ENCODE assay signal across 1 cellular context in the genomic region with DNA sequence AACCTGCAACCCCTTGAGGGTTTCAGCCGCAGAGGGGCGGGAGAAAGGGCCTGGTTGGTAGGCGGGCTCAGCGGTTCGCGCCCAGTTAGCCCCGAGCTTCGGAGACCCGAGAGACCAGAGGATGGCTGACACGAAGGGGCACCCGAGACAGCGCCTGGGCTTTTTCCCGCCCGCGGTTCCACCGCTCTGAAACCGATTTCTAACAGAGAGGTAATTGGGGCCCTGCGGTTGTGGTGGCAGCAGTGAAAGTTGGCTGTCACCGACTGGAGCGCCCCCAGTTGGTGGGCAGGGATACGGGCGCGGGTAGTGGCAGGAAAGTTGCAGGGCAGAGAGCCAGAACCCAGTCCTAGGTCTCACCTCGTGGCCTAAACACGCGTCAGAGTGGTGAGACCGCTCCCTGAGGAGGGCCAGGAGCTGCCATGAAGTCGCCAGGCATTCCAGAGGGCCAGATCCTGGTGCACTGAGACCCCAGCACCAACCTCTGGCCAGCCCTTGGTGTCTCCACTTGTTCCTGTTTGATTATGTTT.
TF ChIP-seq lines count a peak whose summit lies in the region.

No MANE protein-coding gene starts in this region.

TF ChIP-seq in WTC11, 78 proteins besides CTCF, POLR2A, EP300 and RAD21 (continued from another document):
- TF ChIP-seq E2F5 (CRISPR knock-in tag; IDR thresholded peaks at IDR 0.05) (0 out of 2 replicates have a peak, but pooled peaks have one; percentile 11), USF1 (CRISPR knock-in tag; IDR thresholded peaks at IDR 0.05) (peak; percentile 31; the same call in 1 of the 2 replicates), SMAD3 (CRISPR knock-in tag; IDR thresholded peaks at IDR 0.05; ENCODE audit: borderline replicate concordance) (0 out of 2 replicates have a peak, but pooled peaks have one; percentile 19), ZNF281 (CRISPR knock-in tag; IDR thresholded peaks at IDR 0.05) (peak; percentile 20; the same call in 1 of the 2 replicates), SP1 (CRISPR knock-in tag; conservative IDR thresholded peaks at IDR 0.05) (0 out of 2 replicates have a peak, but pooled peaks have one; percentile 26)
- TF ChIP-seq, protein P1, sequence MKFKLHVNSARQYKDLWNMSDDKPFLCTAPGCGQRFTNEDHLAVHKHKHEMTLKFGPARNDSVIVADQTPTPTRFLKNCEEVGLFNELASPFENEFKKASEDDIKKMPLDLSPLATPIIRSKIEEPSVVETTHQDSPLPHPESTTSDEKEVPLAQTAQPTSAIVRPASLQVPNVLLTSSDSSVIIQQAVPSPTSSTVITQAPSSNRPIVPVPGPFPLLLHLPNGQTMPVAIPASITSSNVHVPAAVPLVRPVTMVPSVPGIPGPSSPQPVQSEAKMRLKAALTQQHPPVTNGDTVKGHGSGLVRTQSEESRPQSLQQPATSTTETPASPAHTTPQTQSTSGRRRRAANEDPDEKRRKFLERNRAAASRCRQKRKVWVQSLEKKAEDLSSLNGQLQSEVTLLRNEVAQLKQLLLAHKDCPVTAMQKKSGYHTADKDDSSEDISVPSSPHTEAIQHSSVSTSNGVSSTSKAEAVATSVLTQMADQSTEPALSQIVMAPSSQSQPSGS (CRISPR knock-in tag; IDR thresholded peaks at IDR 0.05; ENCODE audit: borderline replicate concordance, low read depth) = peak; percentile 36; the same call in 1 of the 2 replicates
- TF ChIP-seq, protein P2, sequence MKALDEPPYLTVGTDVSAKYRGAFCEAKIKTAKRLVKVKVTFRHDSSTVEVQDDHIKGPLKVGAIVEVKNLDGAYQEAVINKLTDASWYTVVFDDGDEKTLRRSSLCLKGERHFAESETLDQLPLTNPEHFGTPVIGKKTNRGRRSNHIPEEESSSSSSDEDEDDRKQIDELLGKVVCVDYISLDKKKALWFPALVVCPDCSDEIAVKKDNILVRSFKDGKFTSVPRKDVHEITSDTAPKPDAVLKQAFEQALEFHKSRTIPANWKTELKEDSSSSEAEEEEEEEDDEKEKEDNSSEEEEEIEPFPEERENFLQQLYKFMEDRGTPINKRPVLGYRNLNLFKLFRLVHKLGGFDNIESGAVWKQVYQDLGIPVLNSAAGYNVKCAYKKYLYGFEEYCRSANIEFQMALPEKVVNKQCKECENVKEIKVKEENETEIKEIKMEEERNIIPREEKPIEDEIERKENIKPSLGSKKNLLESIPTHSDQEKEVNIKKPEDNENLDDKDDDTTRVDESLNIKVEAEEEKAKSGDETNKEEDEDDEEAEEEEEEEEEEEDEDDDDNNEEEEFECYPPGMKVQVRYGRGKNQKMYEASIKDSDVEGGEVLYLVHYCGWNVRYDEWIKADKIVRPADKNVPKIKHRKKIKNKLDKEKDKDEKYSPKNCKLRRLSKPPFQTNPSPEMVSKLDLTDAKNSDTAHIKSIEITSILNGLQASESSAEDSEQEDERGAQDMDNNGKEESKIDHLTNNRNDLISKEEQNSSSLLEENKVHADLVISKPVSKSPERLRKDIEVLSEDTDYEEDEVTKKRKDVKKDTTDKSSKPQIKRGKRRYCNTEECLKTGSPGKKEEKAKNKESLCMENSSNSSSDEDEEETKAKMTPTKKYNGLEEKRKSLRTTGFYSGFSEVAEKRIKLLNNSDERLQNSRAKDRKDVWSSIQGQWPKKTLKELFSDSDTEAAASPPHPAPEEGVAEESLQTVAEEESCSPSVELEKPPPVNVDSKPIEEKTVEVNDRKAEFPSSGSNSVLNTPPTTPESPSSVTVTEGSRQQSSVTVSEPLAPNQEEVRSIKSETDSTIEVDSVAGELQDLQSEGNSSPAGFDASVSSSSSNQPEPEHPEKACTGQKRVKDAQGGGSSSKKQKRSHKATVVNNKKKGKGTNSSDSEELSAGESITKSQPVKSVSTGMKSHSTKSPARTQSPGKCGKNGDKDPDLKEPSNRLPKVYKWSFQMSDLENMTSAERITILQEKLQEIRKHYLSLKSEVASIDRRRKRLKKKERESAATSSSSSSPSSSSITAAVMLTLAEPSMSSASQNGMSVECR (CRISPR knock-in tag; IDR thresholded peaks at IDR 0.05; ENCODE audit: borderline replicate concordance) = peak; percentile 65; the same call in 1 of the 2 replicates
TF ChIP-seq in WTC11: peak in this region for 12.
